ENCODE assay signal across 20 cellular contexts in genomic region chr5:75142566-75143136, GRCh38.
"Had no signal": no experiment of that assay in that cellular context is flagged by ENCODE, and none has a peak within 500 bp of the region (broad histone marks: within the 10 kb centered on the region; RNA-seq: fewer than 3 reads in every experiment).

No MANE protein-coding gene starts in this region.

- H3K4me1 ChIP-seq: heart left ventricle, lower lobe of right lung, sigmoid colon, upper lobe of left lung had no signal

- H3K27me3 Mint-ChIP-seq: T-helper 17 cell had no signal

- ATAC-seq: heart left ventricle; left lobe of liver; lower lobe of right lung; stimulated activated naive B cell treated with anti-CD40 and anti-IgM and Interleukin-4, amounts not matched to agents 10 μg/mL and 1 μg/mL and 100 μg/mL, for 72 hours; T-helper 17 cell had no signal

- H3K36me3 ChIP-seq: heart left ventricle, lower lobe of right lung, sigmoid colon, thoracic aorta, upper lobe of left lung had no signal

- H3K36me3 Mint-ChIP-seq: activated naive CD8-positive, alpha-beta T cell treated with anti-CD3 and anti-CD28 coated beads, Interleukin-2, amount 10 ng/mL, durations not matched to agents 7 days and 5 days; immature natural killer cell; naive B cell; stimulated activated naive B cell treated with anti-CD40 and anti-IgM and Interleukin-4, amounts not matched to agents 10 μg/mL and 1 μg/mL and 100 μg/mL, for 72 hours had no signal

- H3K27me3 ChIP-seq: heart left ventricle, sigmoid colon, upper lobe of left lung had no signal

- H3K27ac Mint-ChIP-seq: activated B cell treated with CpG ODN at 0.5 μM for 24 hours; activated CD4-positive, alpha-beta T cell treated with anti-CD3 and anti-CD28 coated beads, Interleukin-2, amount 10 ng/mL, durations not matched to agents 24 days and 14 days; activated naive CD8-positive, alpha-beta T cell treated with anti-CD3 and anti-CD28 coated beads, Interleukin-2, amount 10 ng/mL, durations not matched to agents 7 days and 5 days; naive B cell; stimulated activated naive B cell treated with anti-CD40 and anti-IgM and Interleukin-4, amounts not matched to agents 10 μg/mL and 1 μg/mL and 100 μg/mL, for 72 hours; T-helper 17 cell had no signal

- H3K27ac ChIP-seq: heart left ventricle, lower lobe of right lung, sigmoid colon, thoracic aorta, upper lobe of left lung had no signal

- H3K4me3 Mint-ChIP-seq: activated B cell treated with CpG ODN at 0.5 μM for 24 hours; activated CD4-positive, alpha-beta T cell treated with anti-CD3 and anti-CD28 coated beads, Interleukin-2, amount 10 ng/mL, durations not matched to agents 24 days and 14 days; activated naive CD8-positive, alpha-beta T cell treated with anti-CD3 and anti-CD28 coated beads, Interleukin-2, amount 10 ng/mL, durations not matched to agents 7 days and 5 days; naive B cell; stimulated activated naive B cell treated with anti-CD40 and anti-IgM and Interleukin-4, amounts not matched to agents 10 μg/mL and 1 μg/mL and 100 μg/mL, for 72 hours; T-helper 17 cell had no signal

- H3K9me3 Mint-ChIP-seq: activated CD4-positive, alpha-beta T cell treated with anti-CD3 and anti-CD28 coated beads, Interleukin-2, amount 10 ng/mL, durations not matched to agents 24 days and 14 days had no signal

- H3K4me3 ChIP-seq: heart left ventricle, lower lobe of right lung, sigmoid colon, smooth muscle cell, thoracic aorta, upper lobe of left lung had no signal

- H3K9me3 ChIP-seq: heart left ventricle, lower lobe of right lung, sigmoid colon, thoracic aorta, upper lobe of left lung had no signal

- DNase-seq: activated B cell treated with CpG ODN at 0.5 μM for 24 hours; activated CD4-positive, alpha-beta T cell treated with anti-CD3 and anti-CD28 coated beads, Interleukin-2, amount 10 ng/mL, durations not matched to agents 24 days and 14 days; activated CD8-positive, alpha-beta memory T cell treated with anti-CD3 and anti-CD28 coated beads for 24 hours; activated CD8-positive, alpha-beta memory T cell treated with anti-CD3 and anti-CD28 coated beads, Interleukin-2, amount 50 U/mL, for 4 hours; activated naive CD4-positive, alpha-beta T cell treated with Interleukin-2 at 50 U/mL for 16 hours; activated naive CD8-positive, alpha-beta T cell treated with anti-CD3 and anti-CD28 coated beads, Interleukin-2, amount 10 ng/mL, durations not matched to agents 7 days and 5 days; activated T-cell treated with anti-CD3 and anti-CD28 coated beads, Interleukin-2, amount 50 U/mL, for 48 hours; cortex of kidney; heart left ventricle; lower lobe of right lung; naive B cell; sigmoid colon; stimulated activated CD4-positive, alpha-beta T cell treated with anti-CD3 and anti-CD28 coated beads, Interleukin-15, amount 100 ng/mL, for 24 hours; stimulated activated naive B cell treated with anti-CD40 and anti-IgM and Interleukin-4, amounts not matched to agents 10 μg/mL and 1 μg/mL and 100 μg/mL, for 72 hours; T-helper 17 cell; upper lobe of left lung had no signal

- H3K4me1 Mint-ChIP-seq: activated B cell treated with CpG ODN at 0.5 μM for 24 hours; activated CD4-positive, alpha-beta T cell treated with anti-CD3 and anti-CD28 coated beads, Interleukin-2, amount 10 ng/mL, durations not matched to agents 24 days and 14 days; naive B cell; stimulated activated naive B cell treated with anti-CD40 and anti-IgM and Interleukin-4, amounts not matched to agents 10 μg/mL and 1 μg/mL and 100 μg/mL, for 72 hours; T-helper 17 cell had no signal
